22 cellular contexts compared by ENCODE assay signal in genomic region chr1:101244842-101245574, GRCh38. TPM values are rescaled to one million over a fixed set of nuclear protein-coding genes. Genes with fewer than 3 reads are reported as not detected.
DNase-seq lines count a peak whose midpoint lies in the region; ATAC-seq, FAIRE-seq and TF ChIP-seq lines count a peak whose summit lies in the region.
"Had no signal": no experiment of that assay in that cellular context is flagged by ENCODE, and none has a peak within 500 bp of the region (broad histone marks: within the 10 kb centered on the region; RNA-seq: fewer than 3 reads in every experiment).

No MANE protein-coding gene starts in this region.

- no peak for ATAC-seq in activated naive CD8-positive, alpha-beta T cell treated with anti-CD3 and anti-CD28 coated beads, Interleukin-2, amount 50 U/mL, for 24 hours
- ATAC-seq in K562: no peak
- ATAC-seq: left lobe of liver, Panc1 had no signal

- H3K36me3 ChIP-seq in K562 (ENCODE audit: control insufficient read depth, insufficient read depth, low read length): no peaks in the 10 kb centered on the region
- no peaks in the 10 kb centered on the region for H3K36me3 ChIP-seq in prostate gland
- H3K36me3 ChIP-seq: vagina, WERI-Rb-1 had no signal

- no peak for TF ChIP-seq POLR2A in K562 (conservative IDR thresholded peaks at IDR 0.05)
- TF ChIP-seq POLR2A in prostate gland (IDR thresholded peaks at IDR 0.05): no peak

- no peak overlapping the region for H3K27ac ChIP-seq in K562 (ENCODE audit: extremely low read depth, low read depth, low read length)
- H3K27ac ChIP-seq in prostate gland: no peak overlapping the region
- H3K27ac ChIP-seq: vagina, WERI-Rb-1 had no signal

- H3K4me2 ChIP-seq in K562 (ENCODE audit: insufficient read depth, low read length): no peak overlapping the region

- no peaks in the 10 kb centered on the region for H4K20me1 ChIP-seq in K562 (replicated peaks; ENCODE audit: control insufficient read depth, insufficient read depth, low read length)

- in situ Hi-C loops in K562 (cut with MboI): no loop called here

- no TSS peak for BruUV-seq in K562 (replicated peaks; lab: Mats Ljungman, UMichigan)

- H3K9me1 ChIP-seq in K562 (ENCODE audit: control insufficient read depth, insufficient read depth, low read length): no peaks in the 10 kb centered on the region

- H3K27ac Mint-ChIP-seq in activated naive CD8-positive, alpha-beta T cell: peak overlapping the region; percentile 92
- no peak overlapping the region for H3K27ac Mint-ChIP-seq in activated naive CD8-positive, alpha-beta T cell treated with anti-CD3 and anti-CD28 coated beads, Interleukin-2, amount 50 U/mL, for 24 hours
- H3K27ac Mint-ChIP-seq: HFFc6 had no signal

- no peaks in the 10 kb centered on the region for H3K79me2 ChIP-seq in K562 (ENCODE audit: control insufficient read depth, insufficient read depth, low read length)

- no peak for TF ChIP-seq EP300 in K562 (IDR thresholded peaks at IDR 0.05; ENCODE audit: low read length)

- peaks cover 28% of the 10 kb centered on the region for H3K36me3 Mint-ChIP-seq in activated naive CD8-positive, alpha-beta T cell
- peaks cover 41% of the 10 kb centered on the region for H3K36me3 Mint-ChIP-seq in activated naive CD8-positive, alpha-beta T cell treated with anti-CD3 and anti-CD28 coated beads, Interleukin-2, amount 50 U/mL, for 24 hours (ENCODE audit: low read depth)

- no peaks in the 10 kb centered on the region; a peak in 1 of 5 replicates for H3K27me3 ChIP-seq in K562 (ENCODE audit: control insufficient read depth in 2 of 2, insufficient read depth in 2 of 2, low read length in 2 of 2)
- no peaks in the 10 kb centered on the region for H3K27me3 ChIP-seq in prostate gland (replicated peaks; ENCODE audit: insufficient read depth)
- H3K27me3 ChIP-seq: heart right ventricle, vagina had no signal

- FAIRE-seq in K562 (lab: Jason Lieb, UNC): no peak

- H3K4me1 Mint-ChIP-seq in activated naive CD8-positive, alpha-beta T cell (ENCODE audit: low read depth): peaks cover 69% of the 10 kb centered on the region
- H3K4me1 Mint-ChIP-seq in activated naive CD8-positive, alpha-beta T cell treated with anti-CD3 and anti-CD28 coated beads, Interleukin-2, amount 50 U/mL, for 24 hours: peaks cover 76% of the 10 kb centered on the region

- no peak for DNase-seq in activated naive CD8-positive, alpha-beta T cell treated with anti-CD3 and anti-CD28 coated beads, Interleukin-2, amount 50 U/mL, for 24 hours
- DNase-seq in HEK293T (ENCODE audit: extremely low spot score): no peak
- no peak for DNase-seq in K562 (ENCODE audit: extremely low read depth in 1 of 4, low spot score in 3 of 4)
- peak; percentile 13 for DNase-seq in prostate gland (ENCODE audit: low spot score)
- no peak for DNase-seq in MV-4-11 (lab: John Stamatoyannopoulos, UW)
- no peak for DNase-seq in middle frontal gyrus (ENCODE audit: extremely low spot score, low spot score)
- no peak for DNase-seq in AG08396 (ENCODE audit: low spot score)
- DNase-seq: activated naive CD4-positive, alpha-beta T cell treated with Interleukin-2 at 50 U/mL for 16 hours; activated T-cell treated with anti-CD3 and anti-CD28 coated beads, Interleukin-2, amount 50 U/mL, for 24 hours; cerebellar nuclear complex; foreskin fibroblast; heart right ventricle; HFFc6; NCI-H1105; NCI-H446 treated with DMSO at 0.1 percent for 48 hours; SIG-M5; WERI-Rb-1 had no signal

- intact Hi-C loops in K562 (cut with micrococcal nuclease): no loop called here
- intact Hi-C loops in prostate gland (cut with DNase I): no loop called here

- TF ChIP-seq CTCF in K562 (IDR thresholded peaks at IDR 0.05 in 2 of 3, conservative IDR thresholded peaks at IDR 0.05 in 1 of 3; ENCODE audit: insufficient read depth in 2 of 3, low read depth in 1 of 3, low read length in 3 of 3): no peak
- TF ChIP-seq CTCF in prostate gland (IDR thresholded peaks at IDR 0.05): no peak

- no peak overlapping the region for H2AFZ ChIP-seq in K562 (ENCODE audit: low read depth, low read length)

- CTCF ChIA-PET in HEK293T (lab: Yijun Ruan, JAX): interaction anchor here (2.0 kb wide), 1 partner anchor 43 kb away, joined by 9 read pairs; no protein-coding TSS in a partner anchor
- CTCF ChIA-PET in K562 (lab: Yijun Ruan, JAX; ENCODE audit: low intra/inter-chr PET ratio): no interaction called here

- H3K4me1 ChIP-seq in K562 (replicated peaks in 1 of 2; ENCODE audit: control insufficient read depth in 2 of 2, insufficient read depth in 2 of 2, low read length in 2 of 2) (peaks cover 0 to 6% of the 10 kb centered on the region in 2 experiments; a peak in 1 of 5 replicates), prostate gland (replicated peaks) (no peaks in the 10 kb centered on the region)
- H3K4me1 ChIP-seq: vagina had no signal

- 35% methylated on average over 5 of the region's 6 CpGs for WGBS in K562 (ENCODE audit: insufficient coverage, low coverage, missing lambda C conversion rate)
- WGBS in prostate gland: 49% methylated on average over 6 of the region's 6 CpGs

- H3K9me3 Mint-ChIP-seq in activated naive CD8-positive, alpha-beta T cell (ENCODE audit: low read depth): no peaks in the 10 kb centered on the region
- no peaks in the 10 kb centered on the region for H3K9me3 Mint-ChIP-seq in activated naive CD8-positive, alpha-beta T cell treated with anti-CD3 and anti-CD28 coated beads, Interleukin-2, amount 50 U/mL, for 24 hours
- H3K9me3 Mint-ChIP-seq: activated T-cell treated with anti-CD3 and anti-CD28 coated beads, Interleukin-2, amount 50 U/mL, for 24 hours; HFFc6; neural crest cell had no signal

- H3K4me3 ChIP-seq in K562 (no peak overlapping the region), prostate gland (no peak overlapping the region)
- H3K4me3 ChIP-seq: heart right ventricle, vagina had no signal

- POLR2A ChIA-PET in HEK293T (lab: Yijun Ruan, JAX): no interaction called here
- POLR2A ChIA-PET in K562 (lab: Yijun Ruan, JAX): no interaction called here

- H3K4me3 Mint-ChIP-seq in activated naive CD8-positive, alpha-beta T cell: no peak overlapping the region
- no peak overlapping the region for H3K4me3 Mint-ChIP-seq in activated naive CD8-positive, alpha-beta T cell treated with anti-CD3 and anti-CD28 coated beads, Interleukin-2, amount 50 U/mL, for 24 hours
- H3K4me3 Mint-ChIP-seq: activated T-cell treated with anti-CD3 and anti-CD28 coated beads, Interleukin-2, amount 50 U/mL, for 24 hours; HFFc6; neural crest cell had no signal

- no peaks in the 10 kb centered on the region for H3K27me3 Mint-ChIP-seq in activated naive CD8-positive, alpha-beta T cell
- no peaks in the 10 kb centered on the region for H3K27me3 Mint-ChIP-seq in activated naive CD8-positive, alpha-beta T cell treated with anti-CD3 and anti-CD28 coated beads, Interleukin-2, amount 50 U/mL, for 24 hours
- H3K27me3 Mint-ChIP-seq: activated T-cell treated with anti-CD3 and anti-CD28 coated beads, Interleukin-2, amount 50 U/mL, for 24 hours had no signal

- H3K9me3 ChIP-seq in K562 (replicated peaks; ENCODE audit: control insufficient read depth, insufficient read depth, low read depth, low read length): no peaks in the 10 kb centered on the region
- no peaks in the 10 kb centered on the region for H3K9me3 ChIP-seq in prostate gland
- H3K9me3 ChIP-seq: heart right ventricle, vagina had no signal

- H3K9ac ChIP-seq in K562 (ENCODE audit: insufficient read depth in 1 of 2, low read depth in 2 of 2, low read length in 2 of 2): no peak overlapping the region

- TF ChIP-seq RAD21 in K562 (CRISPR knock-in tag; conservative IDR thresholded peaks at IDR 0.05 in 1 of 2, IDR thresholded peaks at IDR 0.05 in 1 of 2): no peak

TF ChIP-seq in HEK293T, 16 proteins besides CTCF, POLR2A, EP300 and RAD21 (continues in another document):
- no peak for TF ChIP-seq SUZ12 (IDR thresholded peaks at IDR 0.05)
- peak; percentile 29; the same call in 1 of the 2 replicates for TF ChIP-seq ZNF384 (IDR thresholded peaks at IDR 0.05)
- TF ChIP-seq CTBP1 (IDR thresholded peaks at IDR 0.05; ENCODE audit: borderline replicate concordance): no peak
- TF ChIP-seq HDGF (IDR thresholded peaks at IDR 0.05; ENCODE audit: borderline replicate concordance): no peak
- TF ChIP-seq BHLHE40 (IDR thresholded peaks at IDR 0.05; ENCODE audit: borderline replicate concordance): no peak
- no peak for TF ChIP-seq TARDBP (IDR thresholded peaks at IDR 0.05)
- no peak for TF ChIP-seq L3MBTL2 (conservative IDR thresholded peaks at IDR 0.05)
- no peak for TF ChIP-seq SP1 (IDR thresholded peaks at IDR 0.05)

TF ChIP-seq in K562, 482 proteins besides CTCF, POLR2A, EP300 and RAD21:
- TF ChIP-seq BRF1 (IDR thresholded peaks at IDR 0.05; ENCODE audit: borderline replicate concordance, extremely low read depth, insufficient read length): no peak
- 0 out of 2 replicates have a peak, but pooled peaks have one; percentile 25 for TF ChIP-seq TCF3 (CRISPR knock-in tag; IDR thresholded peaks at IDR 0.05)

RNA-seq across cellular contexts. Expression of gene S1PR1, which starts 8.2 kb away (rescaled TPM):
- total RNA-seq in K562 (2011; cell fraction: chromatin; rRNA removed; ENCODE audit: low replicate concordance): 0.93 and 1.5 TPM in 2 replicates
- total RNA-seq in K562 (2011; cell fraction: nucleolus; rRNA removed): 0.92 and 1.3 TPM in 2 replicates
- 0.61 and 0.73 TPM in 2 replicates for total RNA-seq in K562 (2011; cell fraction: nucleoplasm; rRNA removed)
- 0.36 and 0.41 TPM in 2 replicates for total RNA-seq in K562 (2014; rRNA removed)
- 0.29 and 0.32 TPM in 2 replicates for total RNA-seq in K562 (2014; rRNA removed; fragmentation: Illumina TruSeq; extraction: Trizol)
- 1.2 TPM in 2 replicates for total RNA-seq in K562 (2015; rRNA removed; fragmentation: Illumina TruSeq; extraction: Trizol)
- total RNA-seq in K562 (2021): 0.73 and 1.1 TPM in 2 replicates
- 0.85 and 1.0 TPM in 2 replicates for polyA plus RNA-seq in K562 (2011; rRNA removed)
- polyA plus RNA-seq in K562 (2011; cell fraction: cytosol; rRNA removed): 1.4 and 1.7 TPM in 2 replicates
- polyA plus RNA-seq in K562 (2011; cell fraction: nucleus; rRNA removed): 2.9 and 4.5 TPM in 2 replicates
- polyA plus RNA-seq in K562 (2012): 1.6 and 1.9 TPM in 2 replicates
- polyA plus RNA-seq in K562 (2014; fragmentation: Illumina TruSeq; extraction: Trizol): 0.43 and 0.54 TPM in 2 replicates
- under 1 TPM; 0.22 to 0.51 TPM for polyA plus RNA-seq in K562 (2014; fragmentation: Nextera tagmentation; extraction: Ambion mirVana)
- 0.32 and 0.34 TPM in 2 replicates for polyA plus RNA-seq in K562 (2014; rRNA removed)
- 1.7 TPM in 2 replicates for polyA minus RNA-seq in K562 (2011; rRNA and poly(A)+ RNA removed)
- 0.95 TPM in 1 of 2 replicates, not detected in the other for polyA minus RNA-seq in K562 (2011; cell fraction: cytosol; rRNA and poly(A)+ RNA removed)
- 2.7 and 3.4 TPM in 2 replicates for polyA minus RNA-seq in K562 (2011; cell fraction: nucleus; rRNA and poly(A)+ RNA removed)
- total RNA-seq in prostate gland: 10 to 100 TPM in 1 of 2 donors, 1 to 10 TPM in 1; 9.7 to 24.2 TPM

Comparison
In these comparisons a context has a peak if more than half of its experiments do, and no peak if none do; other contexts are left out.
1. RNA of gene S1PR1, which starts 8.2 kb away (total RNA-seq): 9.7 to 24.2 TPM in prostate gland; 0.29 to 1.5 TPM in K562; every median in the first group is over 4 times any median in the second.